ENCODE assay signal across 39 cellular contexts in genomic region chr10:91309711-91310110, GRCh38.
"Had no signal": no experiment of that assay in that cellular context is flagged by ENCODE, and none has a peak within 500 bp of the region (broad histone marks: within the 10 kb centered on the region; RNA-seq: fewer than 3 reads in every experiment).

No MANE protein-coding gene starts in this region.

- FAIRE-seq: astrocyte, bronchial epithelial cell, colon had no signal

- H3K9me3 ChIP-seq: adrenal gland, ascending aorta, body of pancreas, breast epithelium had no signal

- H3K4me3 ChIP-seq: adrenal gland, ascending aorta, body of pancreas, breast epithelium, cardiac muscle cell had no signal

- H3K4me3 Mint-ChIP-seq: activated naive CD4-positive, alpha-beta T cell treated with anti-CD3 and anti-CD28 coated beads for 36 hours; activated naive CD4-positive, alpha-beta T cell treated with anti-CD3 and anti-CD28 coated beads, Interleukin-2, amount 10 ng/mL, durations not matched to agents 7 days and 5 days; activated naive CD4-positive, alpha-beta T cell treated with anti-CD3 and anti-CD28 coated beads, Interleukin-2, amount 50 U/mL, for 24 hours; activated naive CD8-positive, alpha-beta T cell; activated naive CD8-positive, alpha-beta T cell treated with anti-CD3 and anti-CD28 coated beads, Interleukin-2, amount 10 ng/mL, durations not matched to agents 7 days and 5 days; activated naive CD8-positive, alpha-beta T cell treated with anti-CD3 and anti-CD28 coated beads, Interleukin-2, amount 50 U/mL, for 24 hours; activated T-cell treated with anti-CD3 and anti-CD28 coated beads, Interleukin-2, amount 50 U/mL, for 24 hours; activated T-cell treated with anti-CD3 and anti-CD28 coated beads, Interleukin-2, amount 50 U/mL, for 4 hours; activated T-cell treated with anti-CD3 and anti-CD28 coated beads, Interleukin-2, amount 50 U/mL, for 72 hours; activated T-helper 1 cell treated with anti-CD3 and anti-CD28 coated beads, Interleukin-12 subunit alpha, Interleukin-12 subunit beta, Interleukin-2, Interleukin-4 antibody, amounts not matched to agents 30 ng/mL and 10 ng/mL and 1 ng/mL, durations not matched to agents 14 hours and 24 hours and 36 hours; activated T-helper 17 cell treated with anti-CD3 and anti-CD28 coated beads, Interleukin-2, amount 50 U/mL, for 72 hours; brain; central memory CD8-positive, alpha-beta T cell had no signal

- H3K27ac ChIP-seq: adrenal gland, ascending aorta, body of pancreas, brain microvascular endothelial cell, breast epithelium, cardiac muscle cell had no signal

- H3K27me3 Mint-ChIP-seq: brain had no signal

- H3K36me3 Mint-ChIP-seq: activated naive CD4-positive, alpha-beta T cell treated with anti-CD3 and anti-CD28 coated beads, Interleukin-2, amount 10 ng/mL, durations not matched to agents 7 days and 5 days; activated naive CD4-positive, alpha-beta T cell treated with anti-CD3 and anti-CD28 coated beads, Interleukin-2, amount 50 U/mL, for 24 hours; activated naive CD4-positive, alpha-beta T cell treated with anti-CD3 and anti-CD28 coated beads, Interleukin-2, amount 50 U/mL, for 72 hours; activated naive CD8-positive, alpha-beta T cell treated with anti-CD3 and anti-CD28 coated beads, Interleukin-2, amount 10 ng/mL, durations not matched to agents 7 days and 5 days; brain had no signal

- DNase-seq: activated effector memory CD4-positive, alpha-beta T cell treated with anti-CD3 and anti-CD28 coated beads, Interleukin-2, amount 50 U/mL, for 16 hours; activated effector memory CD4-positive, alpha-beta T cell treated with Interleukin-2 at 50 U/mL for 16 hours; activated gamma-delta T cell; activated gamma-delta T cell treated with Interleukin-2 at 50 U/mL for 16 hours; activated naive CD4-positive, alpha-beta T cell; activated naive CD4-positive, alpha-beta T cell treated with anti-CD3 and anti-CD28 coated beads for 36 hours; activated naive CD4-positive, alpha-beta T cell treated with anti-CD3 and anti-CD28 coated beads, Interleukin-2, amount 10 ng/mL, durations not matched to agents 7 days and 5 days; activated naive CD4-positive, alpha-beta T cell treated with anti-CD3 and anti-CD28 coated beads, Interleukin-2, amount 50 U/mL, for 16 hours; activated naive CD4-positive, alpha-beta T cell treated with Interleukin-2 at 50 U/mL for 16 hours; activated naive CD8-positive, alpha-beta T cell treated with anti-CD3 and anti-CD28 coated beads, Interleukin-2, amount 10 ng/mL, durations not matched to agents 7 days and 5 days; activated naive CD8-positive, alpha-beta T cell treated with anti-CD3 and anti-CD28 coated beads, Interleukin-2, amount 50 U/mL, for 24 hours; activated T-cell treated with anti-CD3 and anti-CD28 coated beads, Interleukin-2, amount 50 U/mL, for 24 hours; activated T-cell treated with anti-CD3 and anti-CD28 coated beads, Interleukin-2, amount 50 U/mL, for 4 hours; activated T-cell treated with anti-CD3 and anti-CD28 coated beads, Interleukin-2, amount 50 U/mL, for 48 hours; activated T-cell treated with anti-CD3 and anti-CD28 coated beads, Interleukin-2, amount 50 U/mL, for 72 hours; adrenal gland; amniotic stem cell; amygdala; anterior cingulate cortex; aorta; body of pancreas; brain microvascular endothelial cell; caudate nucleus; central memory CD4-positive, alpha-beta T cell; cerebellar nuclear complex had no signal

- H3K4me1 ChIP-seq: adrenal gland, ascending aorta, body of pancreas, breast epithelium had no signal

- H3K27me3 ChIP-seq: adrenal gland, ascending aorta, body of pancreas, brain microvascular endothelial cell, breast epithelium had no signal

- H3K36me3 ChIP-seq: adrenal gland, ascending aorta, brain microvascular endothelial cell, breast epithelium, cardiac muscle cell had no signal

- H3K9me3 Mint-ChIP-seq: activated naive CD4-positive, alpha-beta T cell treated with anti-CD3 and anti-CD28 coated beads for 36 hours; activated naive CD4-positive, alpha-beta T cell treated with anti-CD3 and anti-CD28 coated beads, Interleukin-2, amount 10 ng/mL, durations not matched to agents 7 days and 5 days; activated naive CD4-positive, alpha-beta T cell treated with anti-CD3 and anti-CD28 coated beads, Interleukin-2, amount 50 U/mL, for 24 hours; activated naive CD4-positive, alpha-beta T cell treated with anti-CD3 and anti-CD28 coated beads, Interleukin-2, amount 50 U/mL, for 72 hours; activated naive CD8-positive, alpha-beta T cell treated with anti-CD3 and anti-CD28 coated beads, Interleukin-2, amount 10 ng/mL, durations not matched to agents 7 days and 5 days; activated naive CD8-positive, alpha-beta T cell treated with anti-CD3 and anti-CD28 coated beads, Interleukin-2, amount 50 U/mL, for 24 hours; activated T-cell treated with anti-CD3 and anti-CD28 coated beads, Interleukin-2, amount 50 U/mL, for 24 hours; activated T-cell treated with anti-CD3 and anti-CD28 coated beads, Interleukin-2, amount 50 U/mL, for 4 hours; activated T-cell treated with anti-CD3 and anti-CD28 coated beads, Interleukin-2, amount 50 U/mL, for 72 hours; activated T-helper 1 cell treated with anti-CD3 and anti-CD28 coated beads, Interleukin-12 subunit alpha, Interleukin-12 subunit beta, Interleukin-2, Interleukin-4 antibody, amounts not matched to agents 30 ng/mL and 10 ng/mL and 1 ng/mL, durations not matched to agents 14 hours and 24 hours and 36 hours; activated T-helper 17 cell treated with anti-CD3 and anti-CD28 coated beads, Interleukin-2, amount 50 U/mL, for 72 hours; activated T-helper 2 cell treated with anti-CD3 and anti-CD28 coated beads, Interferon-gamma antibody, Interleukin-2, Interleukin-4, amounts not matched to agents 10 μg/mL and 5 μg/mL and 100 μg/mL, durations not matched to agents 14 hours and 24 hours and 36 hours; central memory CD8-positive, alpha-beta T cell had no signal

- H3K27ac Mint-ChIP-seq: activated naive CD4-positive, alpha-beta T cell treated with anti-CD3 and anti-CD28 coated beads for 36 hours; activated naive CD4-positive, alpha-beta T cell treated with anti-CD3 and anti-CD28 coated beads, Interleukin-2, amount 10 ng/mL, durations not matched to agents 7 days and 5 days; activated naive CD4-positive, alpha-beta T cell treated with anti-CD3 and anti-CD28 coated beads, Interleukin-2, amount 50 U/mL, for 24 hours; activated naive CD4-positive, alpha-beta T cell treated with anti-CD3 and anti-CD28 coated beads, Interleukin-2, amount 50 U/mL, for 72 hours; activated naive CD8-positive, alpha-beta T cell; activated naive CD8-positive, alpha-beta T cell treated with anti-CD3 and anti-CD28 coated beads, Interleukin-2, amount 10 ng/mL, durations not matched to agents 7 days and 5 days; activated naive CD8-positive, alpha-beta T cell treated with anti-CD3 and anti-CD28 coated beads, Interleukin-2, amount 50 U/mL, for 24 hours; activated T-cell treated with anti-CD3 and anti-CD28 coated beads, Interleukin-2, amount 50 U/mL, for 24 hours; activated T-cell treated with anti-CD3 and anti-CD28 coated beads, Interleukin-2, amount 50 U/mL, for 72 hours; activated T-helper 1 cell treated with anti-CD3 and anti-CD28 coated beads, Interleukin-12 subunit alpha, Interleukin-12 subunit beta, Interleukin-2, Interleukin-4 antibody, amounts not matched to agents 30 ng/mL and 10 ng/mL and 1 ng/mL, durations not matched to agents 14 hours and 24 hours and 36 hours; activated T-helper 17 cell treated with anti-CD3 and anti-CD28 coated beads, Interleukin-2, amount 50 U/mL, for 72 hours; activated T-helper 2 cell treated with anti-CD3 and anti-CD28 coated beads, Interferon-gamma antibody, Interleukin-2, Interleukin-4, amounts not matched to agents 10 μg/mL and 5 μg/mL and 100 μg/mL, durations not matched to agents 14 hours and 24 hours and 36 hours; brain had no signal

- H3K4me1 Mint-ChIP-seq: activated naive CD8-positive, alpha-beta T cell treated with anti-CD3 and anti-CD28 coated beads, Interleukin-2, amount 10 ng/mL, durations not matched to agents 7 days and 5 days; central memory CD8-positive, alpha-beta T cell had no signal

- ATAC-seq: activated naive CD4-positive, alpha-beta T cell treated with anti-CD3 and anti-CD28 coated beads, Interleukin-2, amount 50 U/mL, for 72 hours; activated naive CD8-positive, alpha-beta T cell treated with anti-CD3 and anti-CD28 coated beads, Interleukin-2, amount 50 U/mL, for 24 hours; activated T-cell treated with anti-CD3 and anti-CD28 coated beads, Interleukin-2, amount 50 U/mL, for 4 hours; activated T-cell treated with anti-CD3 and anti-CD28 coated beads, Interleukin-2, amount 50 U/mL, for 72 hours; activated T-helper 17 cell treated with anti-CD3 and anti-CD28 coated beads, Interleukin-2, amount 50 U/mL, for 72 hours; body of pancreas had no signal
